ENCODE assay signal across 27 cellular contexts in the genomic region with DNA sequence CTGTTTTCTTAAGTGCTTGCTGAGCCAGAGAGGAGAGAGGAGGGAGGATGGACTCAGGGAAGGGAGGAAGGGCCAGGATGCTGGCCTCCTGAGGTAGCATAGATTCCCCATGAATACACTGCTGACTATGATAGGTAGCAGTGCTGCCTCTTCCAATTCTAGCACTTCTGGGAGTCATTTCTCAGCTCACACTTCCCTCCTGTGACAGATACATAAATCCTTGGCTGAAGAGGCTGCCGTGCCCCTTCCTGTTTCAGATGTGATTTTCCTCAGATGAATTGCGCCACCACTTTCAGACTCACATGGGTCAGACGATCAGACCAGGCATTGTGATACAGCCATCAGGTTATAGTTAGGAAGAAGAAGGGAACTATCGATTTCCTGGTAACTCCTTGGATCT. TPM values are rescaled to one million over a fixed set of nuclear protein-coding genes. Genes with fewer than 3 reads are reported as not detected.
DNase-seq lines count a peak whose midpoint lies in the region; ATAC-seq and TF ChIP-seq lines count a peak whose summit lies in the region.
"Had no signal": no experiment of that assay in that cellular context is flagged by ENCODE, and none has a peak within 500 bp of the region (broad histone marks: within the 10 kb centered on the region; RNA-seq: fewer than 3 reads in every experiment).

No MANE protein-coding gene starts in this region.

- CTCF ChIA-PET in RWPE1 (lab: Yijun Ruan, JAX) (interaction anchor here (0.6 kb wide), 1 partner anchor 98 kb away, joined by 5 read pairs; no protein-coding TSS in a partner anchor), Caco-2 (lab: Charles Lee) (no interaction called here)

- no peaks in the 10 kb centered on the region for H3K36me3 ChIP-seq in esophagus muscularis mucosa
- H3K36me3 ChIP-seq in gastrocnemius medialis = no peaks in the 10 kb centered on the region
- no peaks in the 10 kb centered on the region for H3K36me3 ChIP-seq in osteoblast (ENCODE audit: insufficient read depth, low read length)
- no peaks in the 10 kb centered on the region for H3K36me3 ChIP-seq in Caco-2 (ENCODE audit: control insufficient read depth, insufficient read depth, low read length)
- H3K36me3 ChIP-seq: left lung, thoracic aorta had no signal

- POLR2A ChIA-PET in RWPE1 (lab: Yijun Ruan, JAX; ENCODE audit: low non-redundant PET) = no interaction called here
- POLR2A ChIA-PET in Caco-2 (lab: Charles Lee) = no interaction called here

- peaks cover 27 to 54% (median 37%) of the 10 kb centered on the region in 4 donors for H3K4me1 ChIP-seq in esophagus muscularis mucosa
- H3K4me1 ChIP-seq in gastrocnemius medialis = peaks cover 54 to 65% of the 10 kb centered on the region in 2 donors
- no peaks in the 10 kb centered on the region for H3K4me1 ChIP-seq in osteoblast (ENCODE audit: insufficient read depth, low read length)
- no peaks in the 10 kb centered on the region for H3K4me1 ChIP-seq in Caco-2

- no peak for TF ChIP-seq EP300 in esophagus muscularis mucosa (IDR thresholded peaks at IDR 0.05)

- intact Hi-C loops in esophagus muscularis mucosa (cut with DNase I) (no loop called here), gastrocnemius medialis (cut with DNase I; ENCODE audit: low total_unique reads) (no loop called here), Caco-2 (cut with micrococcal nuclease; ENCODE audit: unreplicated experiment) (no loop called here)

- no peak for ATAC-seq in gastrocnemius medialis
- ATAC-seq: activated CD4-positive, alpha-beta T cell treated with anti-CD3 and anti-CD28 coated beads for 36 hours; activated T-helper 17 cell treated with anti-CD3 and anti-CD28 coated beads, Interleukin-2, amount 50 U/mL, for 72 hours; CD8-positive, alpha-beta T cell; left lung; stimulated activated memory B cell treated with anti-CD40 and anti-IgM and Interleukin-4, amounts not matched to agents 10 μg/mL and 1 μg/mL and 100 μg/mL, for 72 hours had no signal

- TF ChIP-seq CTCF in NB4 (IDR thresholded peaks at IDR 0.05; ENCODE audit: low read depth, low read length) = no peak
- TF ChIP-seq CTCF in RWPE1 (conservative IDR thresholded peaks at IDR 0.05; ENCODE audit: low read depth) = no peak
- TF ChIP-seq CTCF in esophagus muscularis mucosa (IDR thresholded peaks at IDR 0.05) = no peak
- no peak for TF ChIP-seq CTCF in gastrocnemius medialis (IDR thresholded peaks at IDR 0.05 in 4 of 5, conservative IDR thresholded peaks at IDR 0.05 in 1 of 5)
- no peak for TF ChIP-seq CTCF in osteoblast (IDR thresholded peaks at IDR 0.05; ENCODE audit: extremely low read depth, low read depth, low read length)
- TF ChIP-seq CTCF in Caco-2 (IDR thresholded peaks at IDR 0.05; ENCODE audit: insufficient read depth in 1 of 2, low read depth in 1 of 2, low read length in 1 of 2, severe bottlenecking in 1 of 2, unreplicated experiment in 1 of 2) = no peak

- 53% methylated on average over 4 of the region's 4 CpGs for WGBS in esophagus muscularis mucosa

- no peak overlapping the region for H3K4me3 Mint-ChIP-seq in Caco-2 (ENCODE audit: unreplicated experiment)
- H3K4me3 Mint-ChIP-seq: activated CD4-positive, alpha-beta T cell treated with anti-CD3 and anti-CD28 coated beads for 36 hours; activated naive CD8-positive, alpha-beta T cell; activated T-helper 17 cell treated with anti-CD3 and anti-CD28 coated beads, Interleukin-2, amount 50 U/mL, for 72 hours; CD8-positive, alpha-beta T cell; endodermal cell; H9; neural crest cell; stimulated activated memory B cell treated with anti-CD40 and anti-IgM and Interleukin-4, amounts not matched to agents 10 μg/mL and 1 μg/mL and 100 μg/mL, for 72 hours had no signal

- no peak overlapping the region for H3K27ac Mint-ChIP-seq in Caco-2 (ENCODE audit: unreplicated experiment)
- H3K27ac Mint-ChIP-seq: activated CD4-positive, alpha-beta T cell treated with anti-CD3 and anti-CD28 coated beads for 36 hours; activated naive CD8-positive, alpha-beta T cell; activated T-helper 17 cell treated with anti-CD3 and anti-CD28 coated beads, Interleukin-2, amount 50 U/mL, for 72 hours; CD8-positive, alpha-beta T cell; endodermal cell; H9; progenitor cell of endocrine pancreas; stimulated activated memory B cell treated with anti-CD40 and anti-IgM and Interleukin-4, amounts not matched to agents 10 μg/mL and 1 μg/mL and 100 μg/mL, for 72 hours had no signal

- no peaks in the 10 kb centered on the region for H4K20me1 ChIP-seq in osteoblast (ENCODE audit: insufficient read depth, low read length)

- no peaks in the 10 kb centered on the region for H3K27me3 Mint-ChIP-seq in Caco-2 (ENCODE audit: insufficient read depth, unreplicated experiment)
- H3K27me3 Mint-ChIP-seq: activated CD4-positive, alpha-beta T cell treated with anti-CD3 and anti-CD28 coated beads for 36 hours; activated naive CD8-positive, alpha-beta T cell; activated T-helper 17 cell treated with anti-CD3 and anti-CD28 coated beads, Interleukin-2, amount 50 U/mL, for 72 hours; stimulated activated memory B cell treated with anti-CD40 and anti-IgM and Interleukin-4, amounts not matched to agents 10 μg/mL and 1 μg/mL and 100 μg/mL, for 72 hours had no signal

- no peaks in the 10 kb centered on the region for H3K27me3 ChIP-seq in esophagus muscularis mucosa
- H3K27me3 ChIP-seq in gastrocnemius medialis = no peaks in the 10 kb centered on the region
- peaks cover 44% of the 10 kb centered on the region for H3K27me3 ChIP-seq in osteoblast (ENCODE audit: insufficient read depth, low read length)
- H3K27me3 ChIP-seq in Caco-2 (replicated peaks; ENCODE audit: control insufficient read depth, insufficient read depth, low read length) = no peaks in the 10 kb centered on the region
- H3K27me3 ChIP-seq: left lung had no signal

- H3K27ac ChIP-seq in RWPE1 (peak overlapping the region; percentile 66), esophagus muscularis mucosa (replicated peaks in 1 of 4) (peak overlapping the region; percentile 53 to 71 (median 61)), gastrocnemius medialis (peak overlapping the region; percentile 87 to 96 (median 94)), osteoblast (ENCODE audit: low read depth, low read length) (no peak overlapping the region)
- H3K27ac ChIP-seq: coronary artery, left lung, thoracic aorta had no signal

- no peak overlapping the region for H3K4me2 ChIP-seq in osteoblast (ENCODE audit: insufficient read depth, low read length)

- H3K36me3 Mint-ChIP-seq in Caco-2 (ENCODE audit: insufficient read depth, unreplicated experiment) = no peaks in the 10 kb centered on the region
- H3K36me3 Mint-ChIP-seq: activated naive CD8-positive, alpha-beta T cell; stimulated activated memory B cell treated with anti-CD40 and anti-IgM and Interleukin-4, amounts not matched to agents 10 μg/mL and 1 μg/mL and 100 μg/mL, for 72 hours had no signal

- H3K4me3 ChIP-seq in NB4 (ENCODE audit: low read depth, low read length) = no peak overlapping the region
- no peak overlapping the region for H3K4me3 ChIP-seq in esophagus muscularis mucosa
- no peak overlapping the region for H3K4me3 ChIP-seq in gastrocnemius medialis
- no peak overlapping the region for H3K4me3 ChIP-seq in osteoblast (ENCODE audit: insufficient read depth, low read length)
- no peak overlapping the region for H3K4me3 ChIP-seq in Caco-2 (ENCODE audit: low read depth, low read length)
- H3K4me3 ChIP-seq: coronary artery, left lung, thoracic aorta had no signal

- H2AFZ ChIP-seq in osteoblast (ENCODE audit: low read length) = no peak overlapping the region

- no peaks in the 10 kb centered on the region for H3K9me3 Mint-ChIP-seq in Caco-2 (ENCODE audit: unreplicated experiment)
- H3K9me3 Mint-ChIP-seq: activated T-helper 17 cell treated with anti-CD3 and anti-CD28 coated beads, Interleukin-2, amount 50 U/mL, for 72 hours; CD8-positive, alpha-beta T cell; endodermal cell; neural crest cell; stimulated activated memory B cell treated with anti-CD40 and anti-IgM and Interleukin-4, amounts not matched to agents 10 μg/mL and 1 μg/mL and 100 μg/mL, for 72 hours had no signal

- H3K9me3 ChIP-seq in esophagus muscularis mucosa = no peaks in the 10 kb centered on the region
- H3K9me3 ChIP-seq in gastrocnemius medialis = no peaks in the 10 kb centered on the region
- no peaks in the 10 kb centered on the region for H3K9me3 ChIP-seq in osteoblast (ENCODE audit: low read depth, low read length)
- no peaks in the 10 kb centered on the region for H3K9me3 ChIP-seq in Caco-2
- H3K9me3 ChIP-seq: left lung, thoracic aorta had no signal

- no peaks in the 10 kb centered on the region for H3K4me1 Mint-ChIP-seq in Caco-2 (ENCODE audit: low read depth, unreplicated experiment)
- H3K4me1 Mint-ChIP-seq: activated T-helper 17 cell treated with anti-CD3 and anti-CD28 coated beads, Interleukin-2, amount 50 U/mL, for 72 hours; stimulated activated memory B cell treated with anti-CD40 and anti-IgM and Interleukin-4, amounts not matched to agents 10 μg/mL and 1 μg/mL and 100 μg/mL, for 72 hours had no signal

- TF ChIP-seq POLR2A in NB4 (IDR thresholded peaks at IDR 0.05; ENCODE audit: extremely low read depth, insufficient read length) = no peak
- no peak for TF ChIP-seq POLR2A in esophagus muscularis mucosa (IDR thresholded peaks at IDR 0.05; ENCODE audit: low read depth)
- TF ChIP-seq POLR2A in gastrocnemius medialis (IDR thresholded peaks at IDR 0.05) = no peak

- no TSS peak for BruUV-seq in Caco-2 (replicated peaks; lab: Mats Ljungman, UMichigan)

- no peaks in the 10 kb centered on the region for H3K79me2 ChIP-seq in osteoblast (ENCODE audit: insufficient read depth, low read length)

- in situ Hi-C loops in gastrocnemius medialis (cut with MboI; ENCODE audit: low sequenced_read_pairs in 4 of 4) = no loop called here

- peak; percentile 23 for DNase-seq in NB4 (ENCODE audit: low read depth)
- no peak for DNase-seq in RWPE1 (ENCODE audit: low spot score)
- no peak for DNase-seq in esophagus muscularis mucosa (ENCODE audit: extremely low spot score)
- no peak for DNase-seq in gastrocnemius medialis
- DNase-seq in osteoblast (ENCODE audit: insufficient read length, low spot score, missing footprints) = no peak
- no peak for DNase-seq in Caco-2
- DNase-seq in A172 (ENCODE audit: low spot score) = no peak
- DNase-seq: activated CD4-positive, alpha-beta T cell treated with anti-CD3 and anti-CD28 coated beads for 36 hours; CD8-positive, alpha-beta T cell; H9; IMR-90; left lung; NCI-H146; NCI-H2171 treated with DMSO at 0.1 percent for 48 hours; NCI-H526 treated with DMSO at 0.1 percent for 48 hours; OCI-M1; SIG-M5; T-helper 1 cell had no signal

RNA-seq across cellular contexts. Expression of gene TSC22D3, which starts 22.4 kb away (rescaled TPM):
- total RNA-seq in esophagus muscularis mucosa (1,000 to 10,000 TPM in 2 of 4 donors, 100 to 1,000 TPM in 2; 389 to 1,047 (median 786) TPM), gastrocnemius medialis (1,000 to 10,000 TPM in 2 of 4 donors, 100 to 1,000 TPM in 2; 689 to 1,948 (median 1,054) TPM), osteoblast (57.2 and 62.2 TPM in 2 replicates), Caco-2 (2022) (2.2 TPM in 2 replicates)
- total RNA-seq in A172 (2014; rRNA removed; shearing (Covaris generic)) = 6.9 and 7.7 TPM in 2 replicates

RNA-seq across cellular contexts. Expression of gene NCBP2L, which starts 24.3 kb away (rescaled TPM):
- total RNA-seq in esophagus muscularis mucosa = not detected
- total RNA-seq in gastrocnemius medialis = under 1 TPM in 1 of 4 donors, not detected in 3; 0.11 TPM
- not detected in 2 replicates for total RNA-seq in osteoblast
- total RNA-seq in Caco-2 (2022) = not detected in 2 replicates
- not detected in 2 replicates for total RNA-seq in A172 (2014; rRNA removed; shearing (Covaris generic))
- total RNA-seq: activated CD4-positive, alpha-beta T cell treated with anti-CD3 and anti-CD28 coated beads for 36 hours; activated T-helper 17 cell treated with anti-CD3 and anti-CD28 coated beads, Interleukin-2, amount 50 U/mL, for 72 hours; CD8-positive, alpha-beta T cell; endodermal cell; H9; IMR-90; left lung; M059J; neural crest cell; progenitor cell of endocrine pancreas; thoracic aorta had no signal
